In the genomic region with DNA sequence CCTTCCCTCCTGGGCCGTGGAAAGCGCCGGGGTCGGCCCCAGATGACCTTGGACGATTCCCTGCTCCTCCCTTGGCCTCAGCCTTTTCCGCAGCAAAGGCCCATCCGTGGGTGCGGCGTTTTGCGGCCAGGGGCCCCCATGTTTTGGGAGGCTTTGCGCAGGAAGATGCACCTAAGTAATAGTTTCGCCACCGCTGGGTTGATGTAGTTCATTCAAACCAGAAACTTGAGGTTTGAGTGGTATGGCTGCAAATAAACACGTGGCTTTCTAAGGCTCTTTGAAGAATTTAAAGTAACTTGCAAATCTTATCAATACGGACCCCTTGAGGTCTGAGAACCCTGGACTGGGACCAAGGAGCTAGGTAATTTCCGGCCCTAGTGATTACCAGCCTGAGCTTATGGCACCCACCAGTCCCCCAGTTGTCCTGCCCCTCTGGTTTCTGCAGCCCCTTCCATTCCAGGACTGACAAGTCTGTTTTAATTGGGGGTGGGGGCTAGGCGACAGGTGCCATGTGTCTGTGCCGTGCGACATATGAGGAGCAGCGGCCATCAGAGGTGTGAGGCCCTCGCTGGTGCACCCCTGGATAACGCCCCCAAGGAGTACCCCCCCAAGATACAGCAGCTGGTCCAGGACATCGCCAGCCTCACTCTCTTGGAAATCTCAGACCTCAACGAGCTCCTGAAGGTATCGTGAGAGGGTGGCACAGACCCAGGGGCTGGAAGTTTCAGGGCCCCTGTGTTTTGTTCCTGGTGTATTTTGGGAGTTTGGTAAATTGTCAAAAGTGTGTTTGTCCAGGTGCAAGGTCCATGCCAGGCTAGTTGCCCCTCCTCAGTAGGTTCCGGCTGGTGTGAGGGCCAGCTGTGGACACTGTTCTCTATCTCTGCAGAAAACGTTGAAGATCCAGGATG, we compare ENCODE assay signal across 8 cellular contexts. TPM values are rescaled to one million over a fixed set of nuclear protein-coding genes. Genes with fewer than 3 reads are reported as not detected.
A peak's percentile ranks its signal among the peaks of the same experiment; 100 is the strongest.
DNase-seq lines count a peak whose midpoint lies in the region; FAIRE-seq and TF ChIP-seq lines count a peak whose summit lies in the region.

No MANE protein-coding gene starts in this region.

- H3K27me3 ChIP-seq in small intestine (ENCODE audit: control insufficient read depth in 2 of 2, insufficient read depth in 2 of 2, low read length in 2 of 2) = no peaks in the 10 kb centered on the region

- 12 to 24% (median 19%) methylated on average over 25 to 27 of the region's 27 CpGs for WGBS in small intestine, 3 donors

- H3K4me3 Mint-ChIP-seq in glutamatergic neuron (ENCODE audit: unreplicated experiment) = peak overlapping the region; percentile 82

- H3K27ac Mint-ChIP-seq in glutamatergic neuron (ENCODE audit: unreplicated experiment) = peak overlapping the region; percentile 28

- H3K36me3 Mint-ChIP-seq in glutamatergic neuron (ENCODE audit: unreplicated experiment) = no peaks in the 10 kb centered on the region

- peaks cover 11 to 12% of the 10 kb centered on the region in 2 donors for H3K36me3 ChIP-seq in small intestine (ENCODE audit: control insufficient read depth in 2 of 2, insufficient read depth in 2 of 2, low read length in 2 of 2)

- no peaks in the 10 kb centered on the region for H3K4me1 ChIP-seq in small intestine (ENCODE audit: control insufficient read depth in 2 of 2, insufficient read depth in 1 of 2, low read depth in 1 of 2, low read length in 1 of 2)

- peaks cover 6% of the 10 kb centered on the region for H3K9me3 Mint-ChIP-seq in glutamatergic neuron (ENCODE audit: unreplicated experiment)

- peaks cover 2% of the 10 kb centered on the region for H3K4me1 Mint-ChIP-seq in glutamatergic neuron (ENCODE audit: low read depth, unreplicated experiment)

- no peak for FAIRE-seq in small intestine (lab: Jason Lieb, UNC)

- H3K9me3 ChIP-seq in small intestine (ENCODE audit: control insufficient read depth, low read depth) = no peaks in the 10 kb centered on the region

- DNase-seq in activated CD4-positive, alpha-beta T cell treated with anti-CD3 and anti-CD28 coated beads for 48 hours = peak; percentile 40
- no peak for DNase-seq in activated CD4-positive, alpha-beta T cell treated with anti-CD3 and anti-CD28 coated beads, Interleukin-2, amount 50 U/mL, for 4 hours
- DNase-seq in glutamatergic neuron (no peak), small intestine (no peak), NOMO-1 treated with dmso at 0.1 percent for 144 hours (lab: John Stamatoyannopoulos, UW; ENCODE audit: unreplicated experiment) (no peak), DMS53 (lab: John Stamatoyannopoulos, UW) (no peak), NCI-H2107 (lab: John Stamatoyannopoulos, UW) (no peak)

- TF ChIP-seq CTCF in VCaP (conservative IDR thresholded peaks at IDR 0.05) (no peak), glutamatergic neuron (IDR thresholded peaks at IDR 0.05; ENCODE audit: partially characterized antibody, unreplicated experiment) (no peak)

- H3K27me3 Mint-ChIP-seq in glutamatergic neuron (ENCODE audit: unreplicated experiment) = peaks cover 2% of the 10 kb centered on the region

- peak overlapping the region; percentile 94 to 97 for H3K4me3 ChIP-seq in small intestine (ENCODE audit: low read depth in 1 of 2, low read length in 2 of 2)

- peak overlapping the region; percentile 98 for H3K27ac ChIP-seq in VCaP
- H3K27ac ChIP-seq in small intestine (ENCODE audit: low read depth in 1 of 2, low read length in 1 of 2) = peak overlapping the region; percentile 88 to 96

RNA-seq across cellular contexts. Expression of a gene that starts 0.8 kb away (rescaled TPM):
- 57.7 TPM for total RNA-seq in glutamatergic neuron (ENCODE audit: unreplicated experiment)
- 100 to 1,000 TPM; 139 to 258 (median 202) TPM for polyA plus RNA-seq in small intestine

RNA-seq across cellular contexts. Expression of a gene that starts 8.1 kb away (rescaled TPM):
- total RNA-seq in glutamatergic neuron (ENCODE audit: unreplicated experiment) = 60.8 TPM
- 10 to 100 TPM; 40.3 to 79.1 (median 72.0) TPM for polyA plus RNA-seq in small intestine

RNA-seq across cellular contexts. Expression of a gene that starts 20.2 kb away (rescaled TPM):
- total RNA-seq in glutamatergic neuron (ENCODE audit: unreplicated experiment) = 167 TPM
- 100 to 1,000 TPM in 2 of 3 donors, 10 to 100 TPM in 1; 86.4 to 284 (median 182) TPM for polyA plus RNA-seq in small intestine

RNA-seq across cellular contexts. Expression of a gene that starts 20.4 kb away (rescaled TPM):
- 55.2 TPM for total RNA-seq in glutamatergic neuron (ENCODE audit: unreplicated experiment)
- 10 to 100 TPM; 34.1 to 76.9 (median 63.2) TPM for polyA plus RNA-seq in small intestine

RNA-seq across cellular contexts. Expression of a gene that starts 37.5 kb away (rescaled TPM):
- total RNA-seq in glutamatergic neuron (ENCODE audit: unreplicated experiment) = 33.8 TPM
- polyA plus RNA-seq in small intestine = 10 to 100 TPM; 18.1 to 89.2 (median 24.6) TPM
